In genomic region chr22:46377566-46378498, GRCh38 we compare ENCODE assay signal across 1 cellular context.
TF ChIP-seq lines count a peak whose summit lies in the region.

No MANE protein-coding gene starts in this region.

TF ChIP-seq in HepG2, 621 proteins besides CTCF, POLR2A, EP300 and RAD21 (continued from another document and continues in another):
- TF ChIP-seq PRDM10 (CRISPR knock-in tag; IDR thresholded peaks at IDR 0.05; ENCODE audit: low read depth): peak; percentile 34; the same call in 1 of the 2 replicates
- 0 out of 2 replicates have a peak, but pooled peaks have one; percentile 51 for TF ChIP-seq ZBTB37 (CRISPR knock-in tag; IDR thresholded peaks at IDR 0.05)
- TF ChIP-seq ZFP90 (CRISPR knock-in tag; IDR thresholded peaks at IDR 0.05; ENCODE audit: borderline replicate concordance): no peak; the same call in 1 of the 2 replicates
- TF ChIP-seq MNT (IDR thresholded peaks at IDR 0.05): peak; percentile 55; the same call in 1 of the 2 replicates
- no peak for TF ChIP-seq TIGD3 (CRISPR knock-in tag; IDR thresholded peaks at IDR 0.05; ENCODE audit: borderline replicate concordance)
- 0 out of 2 replicates have a peak, but pooled peaks have one; percentile 55 for TF ChIP-seq BRCA1 (CRISPR knock-in tag; IDR thresholded peaks at IDR 0.05)
- TF ChIP-seq ZSCAN20 (CRISPR knock-in tag; IDR thresholded peaks at IDR 0.05; ENCODE audit: borderline replicate concordance): no peak
- TF ChIP-seq ZBTB1 (CRISPR knock-in tag; IDR thresholded peaks at IDR 0.05; ENCODE audit: borderline replicate concordance): no peak
- no peak for TF ChIP-seq FOXO4 (CRISPR knock-in tag; conservative IDR thresholded peaks at IDR 0.05)
- TF ChIP-seq SKIL (CRISPR knock-in tag; IDR thresholded peaks at IDR 0.05; ENCODE audit: borderline replicate concordance): peak; percentile 95
- TF ChIP-seq ZNF230 (CRISPR knock-in tag; IDR thresholded peaks at IDR 0.05): no peak
- TF ChIP-seq TCF7 (IDR thresholded peaks at IDR 0.05; ENCODE audit: low read depth): peak; percentile 88
- TF ChIP-seq ZNF740 (CRISPR knock-in tag; IDR thresholded peaks at IDR 0.05): no peak
- TF ChIP-seq ZSCAN31 (CRISPR knock-in tag; IDR thresholded peaks at IDR 0.05; ENCODE audit: low read depth): no peak; the same call in 1 of the 2 replicates
- TF ChIP-seq PAXIP1 (CRISPR knock-in tag; conservative IDR thresholded peaks at IDR 0.05): peak; percentile 95
- no peak for TF ChIP-seq RFX1 (IDR thresholded peaks at IDR 0.05)
- 0 out of 2 replicates have a peak, but pooled peaks have one; percentile 19 for TF ChIP-seq SSRP1 (CRISPR knock-in tag; IDR thresholded peaks at IDR 0.05)
- peak; percentile 64; the same call in 1 of the 2 replicates for TF ChIP-seq NFKB2 (CRISPR knock-in tag; IDR thresholded peaks at IDR 0.05; ENCODE audit: borderline replicate concordance)
- no peak for TF ChIP-seq AGO1 (IDR thresholded peaks at IDR 0.05; ENCODE audit: low read depth, low read length, poor library complexity, severe bottlenecking)
- TF ChIP-seq THYN1 (CRISPR knock-in tag; IDR thresholded peaks at IDR 0.05; ENCODE audit: borderline replicate concordance, low read depth): no peak
- TF ChIP-seq TBP (CRISPR knock-in tag; IDR thresholded peaks at IDR 0.05): no peak
- TF ChIP-seq HIVEP1 (CRISPR knock-in tag; IDR thresholded peaks at IDR 0.05): peak; percentile 88
- peak; percentile 47 for TF ChIP-seq YY1 (IDR thresholded peaks at IDR 0.05; ENCODE audit: insufficient read depth, insufficient replicate concordance, low read depth, low read length)
- no peak for TF ChIP-seq SNRNP70 (IDR thresholded peaks at IDR 0.05; ENCODE audit: low read depth, low read length)
- TF ChIP-seq DNMT1 (CRISPR knock-in tag; IDR thresholded peaks at IDR 0.05): no peak
- no peak for TF ChIP-seq JDP2 (CRISPR knock-in tag; IDR thresholded peaks at IDR 0.05; ENCODE audit: borderline replicate concordance)
- no peak for TF ChIP-seq ZBTB46 (CRISPR knock-in tag; IDR thresholded peaks at IDR 0.05; ENCODE audit: borderline replicate concordance)
- TF ChIP-seq ZKSCAN8 (CRISPR knock-in tag; IDR thresholded peaks at IDR 0.05; ENCODE audit: borderline replicate concordance): peak; percentile 54; the same call in 1 of the 2 replicates
- TF ChIP-seq ZNF431 (CRISPR knock-in tag; IDR thresholded peaks at IDR 0.05; ENCODE audit: borderline replicate concordance, low read depth): no peak
- TF ChIP-seq FOXJ3 (CRISPR knock-in tag; IDR thresholded peaks at IDR 0.05; ENCODE audit: borderline replicate concordance): 0 out of 2 replicates have a peak, but pooled peaks have one; percentile 54
- peak; percentile 80 for TF ChIP-seq CREM (IDR thresholded peaks at IDR 0.05)
- TF ChIP-seq CREM (CRISPR knock-in tag; IDR thresholded peaks at IDR 0.05): no peak
- no peak; the same call in none of the 2 replicates for TF ChIP-seq KDM2A (CRISPR knock-in tag; IDR thresholded peaks at IDR 0.05; ENCODE audit: borderline replicate concordance, low read depth)
- TF ChIP-seq HOXA5 (CRISPR knock-in tag; IDR thresholded peaks at IDR 0.05): no peak
- peak; percentile 42; the same call in 1 of the 2 replicates for TF ChIP-seq THAP11 (CRISPR knock-in tag; IDR thresholded peaks at IDR 0.05)
- TF ChIP-seq ZNF282 (IDR thresholded peaks at IDR 0.05; ENCODE audit: partially characterized antibody): no peak
- 0 out of 2 replicates have a peak, but pooled peaks have one; percentile 49 for TF ChIP-seq NFATC3 (CRISPR knock-in tag; IDR thresholded peaks at IDR 0.05)
- TF ChIP-seq THAP7 (CRISPR knock-in tag; IDR thresholded peaks at IDR 0.05): no peak
- TF ChIP-seq ZNF383 (CRISPR knock-in tag; IDR thresholded peaks at IDR 0.05; ENCODE audit: borderline replicate concordance): peak; percentile 91; the same call in 1 of the 2 replicates
